In genomic region chr9:21551401-21551800, GRCh38 we compare ENCODE assay signal across 2 cellular contexts.
TF ChIP-seq lines count a peak whose summit lies in the region.

No MANE protein-coding gene starts in this region.

TF ChIP-seq in GM23338, 12 proteins besides CTCF, POLR2A, EP300 and RAD21:
- TF ChIP-seq NANOG (IDR thresholded peaks at IDR 0.05; ENCODE audit: borderline replicate concordance), result no peak
- no peak for TF ChIP-seq ZNF331 (CRISPR knock-in tag; IDR thresholded peaks at IDR 0.05; ENCODE audit: low read depth)
- TF ChIP-seq ETS1 (IDR thresholded peaks at IDR 0.05), result no peak
- TF ChIP-seq POLR2AphosphoS5 (IDR thresholded peaks at IDR 0.05; ENCODE audit: low read depth), result no peak
- TF ChIP-seq CREB1 (CRISPR knock-in tag; IDR thresholded peaks at IDR 0.05; ENCODE audit: low read depth), result no peak
- TF ChIP-seq JUNB (IDR thresholded peaks at IDR 0.05; ENCODE audit: unreplicated experiment), result no peak
- no peak for TF ChIP-seq ZNF114 (CRISPR knock-in tag; IDR thresholded peaks at IDR 0.05)
- TF ChIP-seq EZH2phosphoT487 (IDR thresholded peaks at IDR 0.05; ENCODE audit: unreplicated experiment), result no peak
- no peak for TF ChIP-seq STAT1 (IDR thresholded peaks at IDR 0.05; ENCODE audit: unreplicated experiment)
- TF ChIP-seq ZNF462 (CRISPR knock-in tag; IDR thresholded peaks at IDR 0.05), result no peak
- TF ChIP-seq REST (IDR thresholded peaks at IDR 0.05; ENCODE audit: unreplicated experiment), result no peak
- no peak for TF ChIP-seq EZH2 (IDR thresholded peaks at IDR 0.05; ENCODE audit: low read depth, unreplicated experiment)

TF ChIP-seq in endothelial cell of umbilical vein, 7 proteins besides CTCF, POLR2A, EP300 and RAD21:
- no peak for TF ChIP-seq MYC (IDR thresholded peaks at IDR 0.05; ENCODE audit: low read depth, low read length)
- no peak for TF ChIP-seq POLR2AphosphoS5 (IDR thresholded peaks at IDR 0.05; ENCODE audit: insufficient read depth, low read depth, low read length)
- no peak for TF ChIP-seq MAX (IDR thresholded peaks at IDR 0.05; ENCODE audit: insufficient read depth, insufficient read length)
- no peak for TF ChIP-seq EZH2 (IDR thresholded peaks at IDR 0.05; ENCODE audit: borderline replicate concordance, low read depth, low read length, severe bottlenecking)
- no peak for TF ChIP-seq JUN (IDR thresholded peaks at IDR 0.05; ENCODE audit: borderline replicate concordance, insufficient read depth, insufficient read length, low read depth)
- TF ChIP-seq FOS (IDR thresholded peaks at IDR 0.05; ENCODE audit: borderline replicate concordance, insufficient read depth, low read length), result no peak
- TF ChIP-seq GATA2 (IDR thresholded peaks at IDR 0.05; ENCODE audit: insufficient read depth, insufficient read length, low read depth, low read length), result no peak
TF ChIP-seq in endothelial cell of umbilical vein: peak in this region for 0.
